In genomic region chr5:36643841-36644240, GRCh38 we compare ENCODE assay signal across 2 cellular contexts. TPM values are rescaled to one million over a fixed set of nuclear protein-coding genes. Genes with fewer than 3 reads are reported as not detected.
"Had no signal": no experiment of that assay in that cellular context is flagged by ENCODE, and none has a peak within 500 bp of the region (broad histone marks: within the 10 kb centered on the region; RNA-seq: fewer than 3 reads in every experiment).

No MANE protein-coding gene starts in this region.

RNA-seq across cellular contexts. Expression of gene SLC1A3, which starts 37.4 kb away (rescaled TPM):
- total RNA-seq: activated T-helper 1 cell treated with anti-CD3 and anti-CD28 coated beads, Interleukin-12 subunit alpha, Interleukin-12 subunit beta, Interleukin-2, Interleukin-4 antibody, amounts not matched to agents 30 ng/mL and 10 ng/mL and 1 ng/mL, durations not matched to agents 14 hours and 24 hours and 36 hours; activated T-helper 2 cell treated with anti-CD3 and anti-CD28 coated beads, Interferon-gamma antibody, Interleukin-2, Interleukin-4, amounts not matched to agents 10 μg/mL and 5 μg/mL and 100 μg/mL, durations not matched to agents 14 hours and 24 hours and 36 hours had no signal
